ENCODE assay signal across 10 cellular contexts in the genomic region with DNA sequence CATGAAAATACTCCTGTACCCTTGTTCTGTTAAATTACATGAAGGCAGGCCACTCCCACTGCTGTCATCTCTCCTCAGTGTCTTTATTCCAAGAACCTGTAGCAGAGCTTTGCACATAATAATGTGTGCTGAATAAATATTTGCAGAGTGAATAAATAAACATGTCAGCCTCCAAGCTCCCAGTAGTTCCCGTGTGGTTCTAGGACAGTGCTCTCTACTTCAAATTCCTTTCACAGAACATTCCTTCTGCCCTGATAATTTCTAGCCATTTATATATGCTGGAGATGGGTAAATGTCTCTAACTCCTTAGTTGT. TPM values are rescaled to one million over a fixed set of nuclear protein-coding genes. Genes with fewer than 3 reads are reported as not detected.
A peak's percentile ranks its signal among the peaks of the same experiment; 100 is the strongest.
DNase-seq lines count a peak whose midpoint lies in the region; ATAC-seq, FAIRE-seq and TF ChIP-seq lines count a peak whose summit lies in the region.
"Had no signal": no experiment of that assay in that cellular context is flagged by ENCODE, and none has a peak within 500 bp of the region (broad histone marks: within the 10 kb centered on the region; RNA-seq: fewer than 3 reads in every experiment).

No MANE protein-coding gene starts in this region.

- TF ChIP-seq CTCF in A549 (IDR thresholded peaks at IDR 0.05): no peak
- no peak for TF ChIP-seq CTCF in OCI-LY3 (IDR thresholded peaks at IDR 0.05; ENCODE audit: low read depth, low read length)

- no peak overlapping the region for H2BK12ac ChIP-seq in neuronal stem cell (ENCODE audit: low read length)

- TF ChIP-seq POLR2A in A549 (IDR thresholded peaks at IDR 0.05; ENCODE audit: low read length): no peak

- no peak overlapping the region for H2BK120ac ChIP-seq in neuronal stem cell (ENCODE audit: low read depth, low read length)

- H2AFZ ChIP-seq in OCI-LY3 (ENCODE audit: low read depth, low read length): no peak overlapping the region
- H2AFZ ChIP-seq in neuronal stem cell (ENCODE audit: low read length): no peak overlapping the region

- H4K20me1 ChIP-seq in OCI-LY3 (ENCODE audit: insufficient read depth, low read length): no peaks in the 10 kb centered on the region

- H3K18ac ChIP-seq in neuronal stem cell (ENCODE audit: low read length): no peak overlapping the region

- FAIRE-seq in A549 (lab: Jason Lieb, UNC): no peak
- FAIRE-seq: astrocyte had no signal

- no peak overlapping the region for H3K9ac ChIP-seq in OCI-LY3 (ENCODE audit: low read length)
- H3K9ac ChIP-seq in neuronal stem cell (ENCODE audit: low read depth, low read length, poor library complexity): no peak overlapping the region

- no peak overlapping the region for H4K91ac ChIP-seq in neuronal stem cell (ENCODE audit: low read depth, low read length, poor library complexity)

- H3K27me3 ChIP-seq in OCI-LY3 (ENCODE audit: low read depth, low read length) (no peaks in the 10 kb centered on the region), neuronal stem cell (ENCODE audit: control insufficient read depth in 3 of 3, insufficient read depth in 3 of 3, low read depth in 1 of 3, low read length in 3 of 3) (no peaks in the 10 kb centered on the region)

- H4K8ac ChIP-seq in neuronal stem cell (ENCODE audit: low read depth, low read length): no peak overlapping the region

- H2BK5ac ChIP-seq in neuronal stem cell (ENCODE audit: low read length): no peak overlapping the region

- ATAC-seq in A549 (peak; percentile 50 to 87; a peak in 5 of 6 replicates), GM19324 (IDR thresholded peaks at IDR 0.05; ENCODE audit: low FRiP score, unreplicated experiment) (peak; percentile 32), HG03103 (IDR thresholded peaks at IDR 0.05; ENCODE audit: low read depth, unreplicated experiment) (peak; percentile 34)

- no peak overlapping the region for H3K27ac ChIP-seq in A549
- no peak overlapping the region for H3K27ac ChIP-seq in OCI-LY3 (ENCODE audit: low read length)
- no peak overlapping the region for H3K27ac ChIP-seq in neuronal stem cell (replicated peaks; ENCODE audit: low read length)

- 3% methylated on average over 1 of the region's 1 CpG for WGBS in A549 (ENCODE audit: missing lambda C conversion rate)
- no CpG with 5 or more reads among the region's 1 CpG for WGBS in neuronal stem cell (ENCODE audit: extremely low coverage in 2 of 2, insufficient read length in 2 of 2, insufficient replicate concordance in 1 of 2), 2 donors

- no peaks in the 10 kb centered on the region for H3K36me3 ChIP-seq in OCI-LY3 (replicated peaks; ENCODE audit: low read depth, low read length)
- no peaks in the 10 kb centered on the region for H3K36me3 ChIP-seq in neuronal stem cell (replicated peaks in 1 of 2; ENCODE audit: control insufficient read depth in 2 of 2, insufficient read depth in 2 of 2, low read length in 2 of 2)

- no peak for TF ChIP-seq EP300 in A549 (IDR thresholded peaks at IDR 0.05)

- H3K79me2 ChIP-seq in OCI-LY3 (ENCODE audit: low read length): no peaks in the 10 kb centered on the region

- no peak overlapping the region for H2BK15ac ChIP-seq in neuronal stem cell (ENCODE audit: low read length)

- no peak for TF ChIP-seq RAD21 in A549 (conservative IDR thresholded peaks at IDR 0.05 in 1 of 2, IDR thresholded peaks at IDR 0.05 in 1 of 2)

- no peaks in the 10 kb centered on the region for H3K9me3 ChIP-seq in A549
- no peaks in the 10 kb centered on the region for H3K9me3 ChIP-seq in OCI-LY3 (ENCODE audit: insufficient read depth, low read length)
- H3K9me3 ChIP-seq in neuronal stem cell (replicated peaks in 1 of 2; ENCODE audit: control insufficient read depth in 2 of 2, insufficient read depth in 1 of 2, low read depth in 1 of 2, low read length in 2 of 2): no peaks in the 10 kb centered on the region

- no peak overlapping the region for H3K14ac ChIP-seq in neuronal stem cell (ENCODE audit: low read length)

- H3K4ac ChIP-seq in neuronal stem cell (ENCODE audit: low read length): no peak overlapping the region

- POLR2A ChIA-PET in A549 (lab: Yijun Ruan, JAX): no interaction called here

- DNase-seq in A549 (ENCODE audit: low read depth in 1 of 2, low spot score in 1 of 2) (peak in 1 of 2 experiments; percentile 36), neuronal stem cell (ENCODE audit: low spot score) (no peak), AG08396 (ENCODE audit: low spot score) (no peak), NCI-H226 (no peak)
- DNase-seq in activated CD8-positive, alpha-beta memory T cell treated with anti-CD3 and anti-CD28 coated beads, Interleukin-2, amount 50 U/mL, for 48 hours: no peak

- no peaks in the 10 kb centered on the region for H3K79me1 ChIP-seq in neuronal stem cell (ENCODE audit: low read depth, low read length)

- H3K4me2 ChIP-seq in A549 (peak overlapping the region; percentile 20; the same call in 2 of the 3 replicates), OCI-LY3 (ENCODE audit: low read length) (peak overlapping the region; percentile 67), neuronal stem cell (ENCODE audit: insufficient read depth, low read length, poor library complexity, severe bottlenecking) (no peak overlapping the region)

- H3K4me3 ChIP-seq in A549 (no peak overlapping the region), OCI-LY3 (ENCODE audit: low read length) (peak overlapping the region; percentile 34; the same call in 1 of the 2 replicates), neuronal stem cell (ENCODE audit: low read length in 2 of 2) (no peak overlapping the region)

- no peak overlapping the region for H3K23ac ChIP-seq in neuronal stem cell (ENCODE audit: low read depth, low read length, poor library complexity)

- no peak overlapping the region for H2AK5ac ChIP-seq in neuronal stem cell (ENCODE audit: low read depth, low read length)

- CTCF ChIA-PET in A549 (lab: Yijun Ruan, JAX): interaction anchor here (1.4 kb wide), 1 partner anchor 41 kb away, joined by 7 read pairs; no protein-coding TSS in a partner anchor

- H3K4me1 ChIP-seq in A549 (peaks cover 11% of the 10 kb centered on the region; the same call in 2 of the 3 replicates), OCI-LY3 (ENCODE audit: low read length) (peaks cover 16% of the 10 kb centered on the region), neuronal stem cell (ENCODE audit: control insufficient read depth in 2 of 2, insufficient read depth in 1 of 2, low read depth in 1 of 2, low read length in 2 of 2) (no peaks in the 10 kb centered on the region)

TF ChIP-seq in A549, 52 proteins besides CTCF, POLR2A, EP300 and RAD21:
- no peak for TF ChIP-seq RARB (CRISPR knock-in tag; IDR thresholded peaks at IDR 0.05)
- no peak for TF ChIP-seq NPAS2 (CRISPR knock-in tag; IDR thresholded peaks at IDR 0.05; ENCODE audit: borderline replicate concordance)
- TF ChIP-seq KDM1A (IDR thresholded peaks at IDR 0.05; ENCODE audit: low read depth): no peak
- no peak for TF ChIP-seq JUNB (IDR thresholded peaks at IDR 0.05)

RNA-seq across cellular contexts. Expression of gene HYAL4, which starts 20.3 kb away (rescaled TPM):
- polyA plus RNA-seq in A549 (2011; rRNA removed) (0.16 and 0.30 TPM in 2 replicates), A549 (2017; fragmentation: RNase III; extraction: RNeasy Plus Mini Kit Qiagen cat#74134 plus additional on column Dnase treatment) (0.05 TPM in 1 of 3 replicates, not detected in the others)
- polyA plus RNA-seq in A549 (2012; cell fraction: cytosol; rRNA removed): 0.05 TPM in 1 of 2 replicates, not detected in the other
- not detected in 2 replicates for polyA plus RNA-seq in A549 (2012; cell fraction: nucleus; rRNA removed)
- not detected in 2 replicates for polyA minus RNA-seq in A549 (2011; rRNA and poly(A)+ RNA removed)
- polyA plus RNA-seq in neuronal stem cell (2013, experiment 1 of 2): not detected
- not detected for polyA plus RNA-seq in neuronal stem cell (2013, experiment 2 of 2)
- polyA plus RNA-seq: neural cell had no signal
